ENCODE assay signal across 8 cellular contexts in genomic region chr19:15453091-15453498, GRCh38. TPM values are rescaled to one million over a fixed set of nuclear protein-coding genes. Genes with fewer than 3 reads are reported as not detected.
DNase-seq lines count a peak whose midpoint lies in the region; ATAC-seq and TF ChIP-seq lines count a peak whose summit lies in the region.
"Had no signal": no experiment of that assay in that cellular context is flagged by ENCODE, and none has a peak within 500 bp of the region (broad histone marks: within the 10 kb centered on the region; RNA-seq: fewer than 3 reads in every experiment).

No MANE protein-coding gene starts in this region.

- H3K4me3 Mint-ChIP-seq in GM23338, result peak overlapping the region; percentile 69
- peak overlapping the region; percentile 77 for H3K4me3 Mint-ChIP-seq in neural progenitor cell
- H3K4me3 Mint-ChIP-seq: dendritic cell treated with granulocyte-macrophage colony-stimulating factor and Interleukin-4, amounts not matched to agents 40 ng/mL and 50 ng/mL, for 4 days had no signal

- H3F3A ChIP-seq in GM23338 (replicated peaks; ENCODE audit: low read depth) (0 out of 2 replicates have a peak, but pooled peaks cover 17% of the 10 kb centered on the region), neural progenitor cell (ENCODE audit: low read depth) (peaks cover 55% of the 10 kb centered on the region)

- H3K27ac Mint-ChIP-seq in GM23338 (no peak overlapping the region), neural progenitor cell (no peak overlapping the region)
- no peak overlapping the region for H3K27ac Mint-ChIP-seq in activated naive CD4-positive, alpha-beta T cell treated with anti-CD3 and anti-CD28 coated beads, Interleukin-2, amount 50 U/mL, for 72 hours
- H3K27ac Mint-ChIP-seq: dendritic cell treated with granulocyte-macrophage colony-stimulating factor and Interleukin-4, amounts not matched to agents 40 ng/mL and 50 ng/mL, for 4 days had no signal

- peaks cover 48% of the 10 kb centered on the region for H3K27me3 Mint-ChIP-seq in GM23338 (ENCODE audit: insufficient read depth, low read depth, poor library complexity)
- peaks cover 45% of the 10 kb centered on the region for H3K27me3 Mint-ChIP-seq in neural progenitor cell (ENCODE audit: insufficient read depth, low read depth)
- H3K27me3 Mint-ChIP-seq: dendritic cell treated with granulocyte-macrophage colony-stimulating factor and Interleukin-4, amounts not matched to agents 40 ng/mL and 50 ng/mL, for 4 days had no signal

- H3K4me2 ChIP-seq in GM23338 (peak overlapping the region; percentile 91), neural progenitor cell (peak overlapping the region; percentile 73)

- WGBS in esophagus, 2 donors, result 19 to 26% methylated on average over 40 to 42 of the region's 42 CpGs

- peaks cover 8% of the 10 kb centered on the region; the same call in 1 of the 2 replicates for H3K9me2 ChIP-seq in GM23338 (ENCODE audit: insufficient read depth)

- H3K27ac ChIP-seq in GM23338 (ENCODE audit: low read depth) (no peak overlapping the region), esophagus (ENCODE audit: low read depth in 2 of 2, low read length in 1 of 2) (peak overlapping the region in 1 of 2 donors; percentile 52), neural progenitor cell (no peak overlapping the region)

- H3K4me1 Mint-ChIP-seq in GM23338 (peaks cover 19% of the 10 kb centered on the region), neural progenitor cell (peaks cover 20% of the 10 kb centered on the region)

- H2AFZ ChIP-seq in GM23338 (peak overlapping the region; percentile 88), neural progenitor cell (replicated peaks) (peak overlapping the region; percentile 71)

- H4K20me1 ChIP-seq in GM23338 (replicated peaks; ENCODE audit: insufficient read depth) (no peaks in the 10 kb centered on the region), neural progenitor cell (ENCODE audit: low read depth) (peaks cover 33% of the 10 kb centered on the region)

- ATAC-seq in GM23338, result peak; percentile 19
- no peak for ATAC-seq in HG03432 (IDR thresholded peaks at IDR 0.05; ENCODE audit: unreplicated experiment)
- no peak for ATAC-seq in activated naive CD4-positive, alpha-beta T cell treated with anti-CD3 and anti-CD28 coated beads, Interleukin-2, amount 50 U/mL, for 72 hours

- H3K9ac ChIP-seq in neural progenitor cell, result no peak overlapping the region

- H3K27me3 ChIP-seq in GM23338 (ENCODE audit: insufficient read depth) (peaks cover 51% of the 10 kb centered on the region), esophagus (ENCODE audit: control insufficient read depth in 1 of 2, insufficient read depth in 2 of 2, low read length in 2 of 2) (no peaks in the 10 kb centered on the region), neural progenitor cell (peaks cover 58% of the 10 kb centered on the region), MG63 (peaks cover 13% of the 10 kb centered on the region)

- H3K36me3 ChIP-seq in GM23338 (ENCODE audit: insufficient read depth) (no peaks in the 10 kb centered on the region), esophagus (ENCODE audit: control insufficient read depth in 2 of 2, insufficient read depth in 2 of 2, low read length in 1 of 2) (no peaks in the 10 kb centered on the region), neural progenitor cell (no peaks in the 10 kb centered on the region), MG63 (no peaks in the 10 kb centered on the region)

- H3K4me1 ChIP-seq in GM23338 (ENCODE audit: insufficient read depth), result peaks cover 21% of the 10 kb centered on the region
- H3K4me1 ChIP-seq in esophagus (ENCODE audit: control insufficient read depth in 2 of 2, insufficient read depth in 2 of 2, low read length in 1 of 2), result peaks cover 16 to 17% of the 10 kb centered on the region in 2 donors
- H3K4me1 ChIP-seq in neural progenitor cell, result peaks cover 12% of the 10 kb centered on the region

- no peaks in the 10 kb centered on the region; the same call in 2 of the 3 replicates for H3K36me3 Mint-ChIP-seq in GM23338 (ENCODE audit: low read depth)
- peaks cover 2% of the 10 kb centered on the region for H3K36me3 Mint-ChIP-seq in neural progenitor cell
- peaks cover 8 to 42% of the 10 kb centered on the region in 2 donors for H3K36me3 Mint-ChIP-seq in activated naive CD4-positive, alpha-beta T cell treated with anti-CD3 and anti-CD28 coated beads, Interleukin-2, amount 50 U/mL, for 72 hours

- H3K79me2 ChIP-seq in GM23338 (replicated peaks; ENCODE audit: insufficient read depth) (no peaks in the 10 kb centered on the region), neural progenitor cell (ENCODE audit: low read depth) (no peaks in the 10 kb centered on the region)

- DNase-seq in GM23338 (ENCODE audit: low spot score) (peak; percentile 64), neural progenitor cell (ENCODE audit: low spot score) (peak; percentile 64), MG63 (no peak)
- DNase-seq in activated naive CD4-positive, alpha-beta T cell treated with anti-CD3 and anti-CD28 coated beads, Interleukin-2, amount 50 U/mL, for 72 hours (ENCODE audit: low spot score in 2 of 2), result no peak
- DNase-seq: stimulated activated CD4-positive, alpha-beta T cell treated with anti-CD3 and anti-CD28 coated beads, Interleukin-2, amount 100 ng/mL, for 48 hours had no signal

- peak overlapping the region; percentile 66 for H3K4me3 ChIP-seq in GM23338
- H3K4me3 ChIP-seq in esophagus (ENCODE audit: low read depth in 1 of 2, low read length in 2 of 2), result peak overlapping the region; percentile 46 to 47
- H3K4me3 ChIP-seq in neural progenitor cell, result peak overlapping the region; percentile 43
- no peak overlapping the region for H3K4me3 ChIP-seq in MG63

- H3K9me3 ChIP-seq in esophagus (ENCODE audit: control insufficient read depth in 2 of 2, insufficient read depth in 1 of 2, low read depth in 1 of 2, low read length in 1 of 2) (no peaks in the 10 kb centered on the region), neural progenitor cell (ENCODE audit: low read depth) (no peaks in the 10 kb centered on the region), MG63 (no peaks in the 10 kb centered on the region)

- peak in 1 of 2 experiments; percentile 24; a peak in 1 of 4 replicates for TF ChIP-seq CTCF in GM23338 (conservative IDR thresholded peaks at IDR 0.05; ENCODE audit: low read depth in 2 of 2)
- TF ChIP-seq CTCF in neural progenitor cell (IDR thresholded peaks at IDR 0.05), result peak; percentile 37

- H3K9me3 Mint-ChIP-seq in GM23338, result peaks cover 4% of the 10 kb centered on the region; the same call in 2 of the 3 replicates
- no peaks in the 10 kb centered on the region for H3K9me3 Mint-ChIP-seq in neural progenitor cell
- no peaks in the 10 kb centered on the region for H3K9me3 Mint-ChIP-seq in activated naive CD4-positive, alpha-beta T cell treated with anti-CD3 and anti-CD28 coated beads, Interleukin-2, amount 50 U/mL, for 72 hours
- H3K9me3 Mint-ChIP-seq: dendritic cell treated with granulocyte-macrophage colony-stimulating factor and Interleukin-4, amounts not matched to agents 40 ng/mL and 50 ng/mL, for 4 days had no signal

TF ChIP-seq in GM23338, 12 proteins besides CTCF, POLR2A, EP300 and RAD21 (continues in another document):
- no peak for TF ChIP-seq CREB1 (CRISPR knock-in tag; IDR thresholded peaks at IDR 0.05; ENCODE audit: low read depth)
- no peak for TF ChIP-seq ZNF331 (CRISPR knock-in tag; IDR thresholded peaks at IDR 0.05; ENCODE audit: low read depth)
- TF ChIP-seq NANOG (IDR thresholded peaks at IDR 0.05; ENCODE audit: borderline replicate concordance), result no peak
- no peak for TF ChIP-seq JUNB (IDR thresholded peaks at IDR 0.05; ENCODE audit: unreplicated experiment)
- TF ChIP-seq EZH2 (IDR thresholded peaks at IDR 0.05; ENCODE audit: low read depth, unreplicated experiment), result no peak

RNA-seq across cellular contexts. Expression of gene WIZ, which starts 3.3 kb away (rescaled TPM):
- total RNA-seq in GM23338 (2014; rRNA removed; shearing (Covaris generic)), result 29.0 and 39.5 TPM in 2 replicates
- polyA plus RNA-seq in GM23338 (2016; fragmentation: Nextera tagmentation; extraction: Ambion mirVana) (8.9 and 10.3 TPM in 2 replicates), esophagus (10 to 100 TPM; 17.4 to 17.5 TPM)
- total RNA-seq in neural progenitor cell (ENCODE audit: low replicate concordance), result 9.1 and 30.3 TPM in 2 replicates
- 18.0 and 24.3 TPM in 2 replicates for total RNA-seq in MG63 (2014; rRNA removed; shearing (Covaris generic); ENCODE audit: low replicate concordance)
- total RNA-seq in activated naive CD4-positive, alpha-beta T cell treated with anti-CD3 and anti-CD28 coated beads, Interleukin-2, amount 50 U/mL, for 72 hours, result 10 to 100 TPM; 18.4 to 19.8 TPM

RNA-seq across cellular contexts. Expression of gene RASAL3, which starts 11.2 kb away (rescaled TPM):
- 1.3 and 1.9 TPM in 2 replicates for total RNA-seq in GM23338 (2014; rRNA removed; shearing (Covaris generic))
- polyA plus RNA-seq in GM23338 (2016; fragmentation: Nextera tagmentation; extraction: Ambion mirVana) (1.6 and 1.8 TPM in 2 replicates), esophagus (1 to 10 TPM; 3.6 to 5.8 TPM)
- not detected in 2 replicates for total RNA-seq in neural progenitor cell (ENCODE audit: low replicate concordance)
- 0.25 TPM in 1 of 2 replicates, not detected in the other for total RNA-seq in MG63 (2014; rRNA removed; shearing (Covaris generic); ENCODE audit: low replicate concordance)
- total RNA-seq in activated naive CD4-positive, alpha-beta T cell treated with anti-CD3 and anti-CD28 coated beads, Interleukin-2, amount 50 U/mL, for 72 hours, result 100 to 1,000 TPM in 1 of 2 donors, 10 to 100 TPM in 1; 64.5 to 101 TPM

RNA-seq across cellular contexts. Expression of gene PGLYRP2, which starts 26.2 kb away (rescaled TPM):
- total RNA-seq in GM23338 (2014; rRNA removed; shearing (Covaris generic)), result not detected in 2 replicates
- polyA plus RNA-seq in GM23338 (2016; fragmentation: Nextera tagmentation; extraction: Ambion mirVana), result not detected in 2 replicates
- polyA plus RNA-seq in esophagus, result under 1 TPM in 1 of 2 donors, not detected in 1; 0.02 TPM
- total RNA-seq in neural progenitor cell (ENCODE audit: low replicate concordance), result not detected in 2 replicates
- total RNA-seq in MG63 (2014; rRNA removed; shearing (Covaris generic); ENCODE audit: low replicate concordance), result not detected in 2 replicates
- total RNA-seq in activated naive CD4-positive, alpha-beta T cell treated with anti-CD3 and anti-CD28 coated beads, Interleukin-2, amount 50 U/mL, for 72 hours, result under 1 TPM; 0.09 to 0.29 TPM

RNA-seq across cellular contexts. Expression of gene AKAP8L, which starts 34.3 kb away (rescaled TPM):
- 143 and 165 TPM in 2 replicates for total RNA-seq in GM23338 (2014; rRNA removed; shearing (Covaris generic))
- polyA plus RNA-seq in GM23338 (2016; fragmentation: Nextera tagmentation; extraction: Ambion mirVana) (72.2 and 78.8 TPM in 2 replicates), esophagus (10 to 100 TPM; 37.9 to 75.5 TPM)
- total RNA-seq in neural progenitor cell (ENCODE audit: low replicate concordance), result 131 and 210 TPM in 2 replicates
- total RNA-seq in MG63 (2014; rRNA removed; shearing (Covaris generic); ENCODE audit: low replicate concordance), result 83.8 and 108 TPM in 2 replicates
- 100 to 1,000 TPM in 1 of 2 donors, 10 to 100 TPM in 1; 70.9 to 114 TPM for total RNA-seq in activated naive CD4-positive, alpha-beta T cell treated with anti-CD3 and anti-CD28 coated beads, Interleukin-2, amount 50 U/mL, for 72 hours

RNA-seq across cellular contexts. Expression of gene CYP4F22, which starts 55.2 kb away (rescaled TPM):
- 0.19 and 1.5 TPM in 2 replicates for total RNA-seq in GM23338 (2014; rRNA removed; shearing (Covaris generic))
- 0.24 and 0.35 TPM in 2 replicates for polyA plus RNA-seq in GM23338 (2016; fragmentation: Nextera tagmentation; extraction: Ambion mirVana)
- polyA plus RNA-seq in esophagus, result 10 to 100 TPM in 1 of 2 donors, 1 to 10 TPM in 1; 4.4 to 17.3 TPM
- total RNA-seq in neural progenitor cell (ENCODE audit: low replicate concordance), result not detected in 2 replicates
- 0.23 TPM in 1 of 2 replicates, not detected in the other for total RNA-seq in MG63 (2014; rRNA removed; shearing (Covaris generic); ENCODE audit: low replicate concordance)
- under 1 TPM in 1 of 2 donors, not detected in 1; 0.72 TPM for total RNA-seq in activated naive CD4-positive, alpha-beta T cell treated with anti-CD3 and anti-CD28 coated beads, Interleukin-2, amount 50 U/mL, for 72 hours

Comparison
In these comparisons a context has a peak if more than half of its experiments do, and no peak if none do; other contexts are left out.
1. DNase-seq: peak in GM23338 (single experiment) and neural progenitor cell (single experiment); none in MG63 (single experiment) and activated naive CD4-positive, alpha-beta T cell treated with anti-CD3 and anti-CD28 coated beads, Interleukin-2, amount 50 U/mL, for 72 hours (0 of 2).
2. RNA of gene RASAL3, which starts 11.2 kb away (total RNA-seq): 64.5 to 101 TPM in activated naive CD4-positive, alpha-beta T cell treated with anti-CD3 and anti-CD28 coated beads, Interleukin-2, amount 50 U/mL, for 72 hours; 1.3 to 1.9 TPM in GM23338, not detected in neural progenitor cell and 0.25 TPM in MG63; every median in the first group is over 10 times any median in the second.